Comparison of ENCODE assay signal across 15 cellular contexts in genomic region chr7:159198016-159198724, GRCh38. TPM values are rescaled to one million over a fixed set of nuclear protein-coding genes. Genes with fewer than 3 reads are reported as not detected.
DNase-seq lines count a peak whose midpoint lies in the region; ATAC-seq, FAIRE-seq and TF ChIP-seq lines count a peak whose summit lies in the region.
"Had no signal": no experiment of that assay in that cellular context is flagged by ENCODE, and none has a peak within 500 bp of the region (broad histone marks: within the 10 kb centered on the region; RNA-seq: fewer than 3 reads in every experiment).

No MANE protein-coding gene starts in this region.

- no peaks in the 10 kb centered on the region for H4K20me1 ChIP-seq in HepG2 (ENCODE audit: insufficient read depth, low read length)

- in situ Hi-C loops in HepG2 (cut with HindIII; ENCODE audit: extremely low pct_ligation_motif_present, low pct_unique_long_range_greater_than_20kb) = no loop called here

- H3K4me3 ChIP-seq in HepG2 (replicated peaks in 1 of 3; ENCODE audit: insufficient read depth in 1 of 3, low read depth in 2 of 3, low read length in 3 of 3) = no peak overlapping the region
- H3K4me3 ChIP-seq in uterus = no peak overlapping the region
- no peak overlapping the region for H3K4me3 ChIP-seq in tibial artery
- H3K4me3 ChIP-seq: body of pancreas, GM23338, lung had no signal

- no peaks in the 10 kb centered on the region for H3K27me3 Mint-ChIP-seq in activated naive CD4-positive, alpha-beta T cell treated with anti-CD3 and anti-CD28 coated beads, Interleukin-2, amount 10 ng/mL, durations not matched to agents 7 days and 5 days
- H3K27me3 Mint-ChIP-seq in activated CD4-positive, alpha-beta memory T cell treated with anti-CD3 and anti-CD28 coated beads for 36 hours = no peaks in the 10 kb centered on the region
- H3K27me3 Mint-ChIP-seq: dendritic cell treated with granulocyte-macrophage colony-stimulating factor and Interleukin-4, amounts not matched to agents 40 ng/mL and 50 ng/mL, for 4 days had no signal

- peaks cover 47% of the 10 kb centered on the region for H3K4me1 Mint-ChIP-seq in activated naive CD4-positive, alpha-beta T cell treated with anti-CD3 and anti-CD28 coated beads, Interleukin-2, amount 10 ng/mL, durations not matched to agents 7 days and 5 days
- peaks cover 38% of the 10 kb centered on the region for H3K4me1 Mint-ChIP-seq in activated CD4-positive, alpha-beta memory T cell treated with anti-CD3 and anti-CD28 coated beads for 36 hours (ENCODE audit: low read depth)
- H3K4me1 Mint-ChIP-seq: GM23338 had no signal

- no peak for TF ChIP-seq RAD21 in HepG2 (CRISPR knock-in tag; IDR thresholded peaks at IDR 0.05)

- TF ChIP-seq CTCF in HepG2 (CRISPR knock-in tag; IDR thresholded peaks at IDR 0.05) = no peak
- TF ChIP-seq CTCF in uterus (IDR thresholded peaks at IDR 0.05) = no peak
- TF ChIP-seq CTCF in tibial artery (IDR thresholded peaks at IDR 0.05) = no peak

- peak overlapping the region; percentile 52 for H3K4me3 Mint-ChIP-seq in activated naive CD4-positive, alpha-beta T cell treated with anti-CD3 and anti-CD28 coated beads, Interleukin-2, amount 10 ng/mL, durations not matched to agents 7 days and 5 days
- H3K4me3 Mint-ChIP-seq in activated CD4-positive, alpha-beta memory T cell treated with anti-CD3 and anti-CD28 coated beads for 36 hours = peak overlapping the region; percentile 70
- H3K4me3 Mint-ChIP-seq: GM23338, nephron progenitor cell had no signal

- BruUV-seq in HepG2 (replicated peaks; lab: Mats Ljungman, UMichigan) = no TSS peak

- intact Hi-C loops in activated CD4-positive, alpha-beta memory T cell treated with anti-CD3 and anti-CD28 coated beads for 36 hours (cut with micrococcal nuclease) = loop anchor here (5.0 kb wide), 1 partner anchor 336 kb away; no protein-coding TSS in a partner anchor
- intact Hi-C loops in HepG2 (cut with micrococcal nuclease; ENCODE audit: unreplicated experiment) (no loop called here), uterus (cut with DNase I; ENCODE audit: low total_unique reads) (no loop called here), tibial artery (cut with DNase I; ENCODE audit: low total_unique reads) (no loop called here)

- WGBS in HepG2 (ENCODE audit: low lambda C conversion rate) = 35% methylated on average over 15 of the region's 15 CpGs

- H3K4me1 ChIP-seq in HepG2 (ENCODE audit: insufficient read depth, low read length) = no peaks in the 10 kb centered on the region
- H3K4me1 ChIP-seq in uterus = peaks cover 0 to 11% of the 10 kb centered on the region in 2 donors
- H3K4me1 ChIP-seq in tibial artery = peaks cover 0 to 6% (median 0%) of the 10 kb centered on the region in 4 donors
- H3K4me1 ChIP-seq: body of pancreas had no signal

- H3K27me3 ChIP-seq in HepG2 (ENCODE audit: control insufficient read depth in 1 of 2, insufficient read depth in 2 of 2, low read length in 2 of 2) = peaks cover 3 to 48% of the 10 kb centered on the region in 2 experiments; a peak in 4 of 5 replicates
- no peaks in the 10 kb centered on the region for H3K27me3 ChIP-seq in uterus
- no peaks in the 10 kb centered on the region for H3K27me3 ChIP-seq in tibial artery
- H3K27me3 ChIP-seq: body of pancreas had no signal

- POLR2A ChIA-PET in activated CD4-positive, alpha-beta memory T cell treated with anti-CD3 and anti-CD28 coated beads for 36 hours (lab: Charles Lee) = interaction anchor here (0.6 to 1.1 kb wide), 3 partner anchors 222 to 493 kb away, joined by 3 to 7 read pairs (median 3); partner anchors contain the start of genes ESYT2 and NCAPG2
- POLR2A ChIA-PET in HepG2 (lab: Yijun Ruan, JAX) = no interaction called here

- FAIRE-seq in HepG2 (lab: Jason Lieb, UNC) = no peak

- ATAC-seq in HepG2 (no peak), HG02885 (IDR thresholded peaks at IDR 0.05; ENCODE audit: poor library complexity, unreplicated experiment) (no peak)
- ATAC-seq: body of pancreas had no signal

- CTCF ChIA-PET in activated naive CD4-positive, alpha-beta T cell treated with anti-CD3 and anti-CD28 coated beads, Interleukin-2, amount 10 ng/mL, durations not matched to agents 7 days and 5 days (lab: Charles Lee) = interaction anchor here (0.9 to 1.3 kb wide), 2 partner anchors 18 to 80 kb away, joined by 4 read pairs; no protein-coding TSS in a partner anchor
- CTCF ChIA-PET in activated CD4-positive, alpha-beta memory T cell treated with anti-CD3 and anti-CD28 coated beads for 36 hours (lab: Charles Lee) = no interaction called here
- CTCF ChIA-PET in HepG2 (lab: Yijun Ruan, JAX; ENCODE audit: low intra/inter-chr PET ratio, low total read pairs) = no interaction called here

- no peak for TF ChIP-seq EP300 in HepG2 (IDR thresholded peaks at IDR 0.05; ENCODE audit: low read depth in 2 of 2, low read length in 2 of 2)
- no peak for TF ChIP-seq EP300 in HepG2 (CRISPR knock-in tag; IDR thresholded peaks at IDR 0.05; ENCODE audit: borderline replicate concordance)

- no peak overlapping the region for H2AFZ ChIP-seq in HepG2 (ENCODE audit: low read length)
- H2AFZ ChIP-seq: GM23338 had no signal

- H3K9ac ChIP-seq in HepG2 (ENCODE audit: insufficient read depth, low read depth, low read length) = no peak overlapping the region

- no peaks in the 10 kb centered on the region for H3K9me3 ChIP-seq in HepG2 (ENCODE audit: low read length)
- H3K9me3 ChIP-seq in uterus = no peaks in the 10 kb centered on the region
- H3K9me3 ChIP-seq in tibial artery = no peaks in the 10 kb centered on the region
- H3K9me3 ChIP-seq: body of pancreas had no signal

- no peak overlapping the region for H3K4me2 ChIP-seq in HepG2 (ENCODE audit: low read depth, low read length)
- H3K4me2 ChIP-seq: GM23338 had no signal

- peak overlapping the region; percentile 95 for H3K27ac Mint-ChIP-seq in activated naive CD4-positive, alpha-beta T cell treated with anti-CD3 and anti-CD28 coated beads, Interleukin-2, amount 10 ng/mL, durations not matched to agents 7 days and 5 days
- peak overlapping the region; percentile 98 for H3K27ac Mint-ChIP-seq in activated CD4-positive, alpha-beta memory T cell treated with anti-CD3 and anti-CD28 coated beads for 36 hours
- H3K27ac Mint-ChIP-seq: dendritic cell treated with granulocyte-macrophage colony-stimulating factor and Interleukin-4, amounts not matched to agents 40 ng/mL and 50 ng/mL, for 4 days; GM23338; nephron progenitor cell had no signal

- H3K36me3 ChIP-seq in HepG2 (replicated peaks in 1 of 2; ENCODE audit: control insufficient read depth in 1 of 2, insufficient read depth in 2 of 2, low read length in 2 of 2) (no peaks in the 10 kb centered on the region), uterus (no peaks in the 10 kb centered on the region), tibial artery (no peaks in the 10 kb centered on the region)

- H3K9me3 Mint-ChIP-seq in activated naive CD4-positive, alpha-beta T cell treated with anti-CD3 and anti-CD28 coated beads, Interleukin-2, amount 10 ng/mL, durations not matched to agents 7 days and 5 days = no peaks in the 10 kb centered on the region
- no peaks in the 10 kb centered on the region for H3K9me3 Mint-ChIP-seq in activated CD4-positive, alpha-beta memory T cell treated with anti-CD3 and anti-CD28 coated beads for 36 hours
- H3K9me3 Mint-ChIP-seq: dendritic cell treated with granulocyte-macrophage colony-stimulating factor and Interleukin-4, amounts not matched to agents 40 ng/mL and 50 ng/mL, for 4 days had no signal

- no peaks in the 10 kb centered on the region for H3K36me3 Mint-ChIP-seq in activated naive CD4-positive, alpha-beta T cell treated with anti-CD3 and anti-CD28 coated beads, Interleukin-2, amount 10 ng/mL, durations not matched to agents 7 days and 5 days
- H3K36me3 Mint-ChIP-seq in activated CD4-positive, alpha-beta memory T cell treated with anti-CD3 and anti-CD28 coated beads for 36 hours = no peaks in the 10 kb centered on the region

- H3K79me2 ChIP-seq in HepG2 (ENCODE audit: insufficient read depth, low read length) = no peaks in the 10 kb centered on the region

- H3K27ac ChIP-seq in HepG2 (ENCODE audit: extremely low read length, insufficient read depth, low read length) = no peak overlapping the region
- H3K27ac ChIP-seq in uterus = peak overlapping the region; percentile 16 to 45
- no peak overlapping the region for H3K27ac ChIP-seq in tibial artery
- H3K27ac ChIP-seq: body of pancreas had no signal

- no peak for DNase-seq in activated naive CD4-positive, alpha-beta T cell treated with anti-CD3 and anti-CD28 coated beads, Interleukin-2, amount 10 ng/mL, durations not matched to agents 7 days and 5 days
- no peak for DNase-seq in activated naive CD4-positive, alpha-beta T cell treated with anti-CD3 and anti-CD28 coated beads, Interleukin-2, amount 50 U/mL, for 16 hours
- DNase-seq in activated CD4-positive, alpha-beta memory T cell treated with anti-CD3 and anti-CD28 coated beads for 36 hours = no peak
- no peak for DNase-seq in HepG2 (ENCODE audit: low spot score)
- no peak for DNase-seq in uterus
- no peak for DNase-seq in islet precursor cell
- DNase-seq in tibial artery = no peak
- DNase-seq: body of pancreas, NCI-H1092 treated with DMSO at 0.1 percent for 48 hours, nephron progenitor cell had no signal

- TF ChIP-seq POLR2A in HepG2 (IDR thresholded peaks at IDR 0.05; ENCODE audit: insufficient read depth in 1 of 2, low read depth in 2 of 2, low read length in 2 of 2) = no peak
- TF ChIP-seq POLR2A in uterus (IDR thresholded peaks at IDR 0.05) = no peak

RNA-seq across cellular contexts. Expression of gene VIPR2, which starts 53.5 kb away (rescaled TPM):
- under 1 TPM; 0.55 to 0.56 TPM for total RNA-seq in activated CD4-positive, alpha-beta memory T cell treated with anti-CD3 and anti-CD28 coated beads for 36 hours
- not detected in 2 replicates for total RNA-seq in HepG2 (2016; rRNA removed; fragmentation: Illumina TruSeq; extraction: Trizol)
- not detected in 2 replicates for total RNA-seq in HepG2 (2016; cell fraction: cytosol; rRNA removed; fragmentation: Illumina TruSeq; extraction: Trizol; ENCODE audit: low read depth)
- total RNA-seq in HepG2 (2016; cell fraction: insoluble cytoplasmic fraction; rRNA removed; fragmentation: Illumina TruSeq; extraction: Trizol) = not detected in 2 replicates
- total RNA-seq in HepG2 (2016; cell fraction: membrane; rRNA removed; fragmentation: Illumina TruSeq; extraction: Trizol) = not detected in 2 replicates
- total RNA-seq in HepG2 (2016; cell fraction: nucleus; rRNA removed; fragmentation: Illumina TruSeq; extraction: Trizol) = not detected in 2 replicates
- not detected in 2 replicates for polyA plus RNA-seq in HepG2 (2011; rRNA removed)
- not detected in 2 replicates for polyA plus RNA-seq in HepG2 (2011; cell fraction: cytosol; rRNA removed)
- not detected in 2 replicates for polyA plus RNA-seq in HepG2 (2011; cell fraction: nucleus; rRNA removed)
- polyA plus RNA-seq in HepG2 (2012) = not detected in 2 replicates
- polyA plus RNA-seq in HepG2 (2016; cell fraction: cytosol; fragmentation: Illumina TruSeq; extraction: Trizol; ENCODE audit: low read depth) = not detected in 2 replicates
- polyA plus RNA-seq in HepG2 (2016; cell fraction: insoluble cytoplasmic fraction; fragmentation: Illumina TruSeq; extraction: Trizol; ENCODE audit: low read depth) = not detected in 2 replicates
- not detected in 2 replicates for polyA plus RNA-seq in HepG2 (2016; cell fraction: membrane; fragmentation: Illumina TruSeq; extraction: Trizol; ENCODE audit: low read depth)
- not detected in 2 replicates for polyA plus RNA-seq in HepG2 (2016; cell fraction: nucleus; fragmentation: Illumina TruSeq; extraction: Trizol; ENCODE audit: insufficient read depth, low read depth)
- 19.5 TPM in 1 of 2 replicates, not detected in the other for polyA minus RNA-seq in HepG2 (2011; rRNA and poly(A)+ RNA removed; ENCODE audit: low replicate concordance)
- not detected in 2 replicates for polyA minus RNA-seq in HepG2 (2011; cell fraction: cytosol; rRNA and poly(A)+ RNA removed)
- polyA minus RNA-seq in HepG2 (2011; cell fraction: nucleus; rRNA and poly(A)+ RNA removed) = 0.13 TPM in 1 of 2 replicates, not detected in the other
- total RNA-seq in uterus = 1 to 10 TPM; 3.1 to 9.8 (median 4.5) TPM
- total RNA-seq: epithelial cell of proximal tubule had no signal

Comparison
In these comparisons a context has a peak if more than half of its experiments do, and no peak if none do; other contexts are left out.
1. H3K27ac ChIP-seq: peak in uterus (2 of 2); none in HepG2 (single experiment) and tibial artery (0 of 2).